In the genomic region with DNA sequence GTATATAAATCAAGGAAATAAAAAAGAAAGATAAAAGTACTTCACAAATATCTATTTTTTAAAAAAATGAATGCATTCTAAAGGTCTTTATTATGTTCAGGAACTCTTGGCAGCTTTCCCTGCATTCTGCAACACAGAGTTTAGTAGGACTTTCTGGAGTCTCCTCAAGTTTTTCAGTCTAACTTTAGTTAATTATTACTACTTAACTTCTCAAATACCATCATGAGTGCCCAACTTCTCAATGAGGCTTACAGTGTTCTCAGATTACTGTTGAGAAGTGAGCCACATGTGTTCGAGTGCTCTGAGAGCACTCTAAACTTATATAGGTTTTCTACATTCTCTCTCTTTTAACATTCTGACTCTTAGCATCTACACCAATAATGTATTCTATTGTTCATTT, we compare ENCODE assay signal across 29 cellular contexts.
"Had no signal": no experiment of that assay in that cellular context is flagged by ENCODE, and none has a peak within 500 bp of the region (broad histone marks: within the 10 kb centered on the region; RNA-seq: fewer than 3 reads in every experiment).

No MANE protein-coding gene starts in this region.

- ATAC-seq: foreskin keratinocyte; gastroesophageal sphincter; heart right ventricle; left ventricle myocardium superior; mucosa of descending colon; natural killer cell treated with Interleukin-12 subunit alpha and Interleukin-12 subunit beta and Interleukin-15 and Interleukin-18, amount 100 ng/mL, for 72 hours; pancreas; sciatic nerve; stimulated activated naive CD8-positive, alpha-beta T cell treated with anti-CD3 and anti-CD28 coated beads, Interleukin-15, amount 100 ng/mL, for 72 hours had no signal

- H3K36me3 ChIP-seq: esophagus muscularis mucosa, gastroesophageal sphincter, heart right ventricle, neutrophil, pancreas, right atrium auricular region, suprapubic skin, transverse colon, vagina had no signal

- FAIRE-seq: islet of Langerhans had no signal

- H3K4me1 ChIP-seq: esophagus muscularis mucosa, foreskin keratinocyte, gastroesophageal sphincter, heart right ventricle, pancreas, right atrium auricular region, suprapubic skin, transverse colon, vagina had no signal

- H3K4me3 ChIP-seq: dorsolateral prefrontal cortex, esophagus muscularis mucosa, gastroesophageal sphincter, heart right ventricle, lung, mucosa of descending colon, pancreas, right atrium auricular region, smooth muscle cell, suprapubic skin, transverse colon, vagina had no signal

- H3K9me3 ChIP-seq: esophagus muscularis mucosa, gastroesophageal sphincter, neutrophil, pancreas, right atrium auricular region, suprapubic skin, transverse colon, vagina had no signal

- H3K27ac ChIP-seq: dorsolateral prefrontal cortex, epithelial cell of prostate, esophagus muscularis mucosa, foreskin keratinocyte, gastroesophageal sphincter, heart right ventricle, neutrophil, pancreas, right atrium auricular region, suprapubic skin, transverse colon, vagina had no signal

- DNase-seq: dorsolateral prefrontal cortex; effector CD4-positive, alpha-beta T cell; foreskin keratinocyte; glutamatergic neuron; heart right ventricle; hippocampal formation; left ventricle myocardium superior; mucosa of descending colon; naive B cell; pancreas; stimulated activated CD4-positive, alpha-beta T cell treated with anti-CD3 and anti-CD28 coated beads, Interleukin-12 subunit alpha, Interleukin-12 subunit beta, amount 100 ng/mL, for 4 hours; stimulated activated CD4-positive, alpha-beta T cell treated with anti-CD3 and anti-CD28 coated beads, Interleukin-1b, Interleukin-23, amount 100 ng/mL, for 48 hours; stimulated activated CD4-positive, alpha-beta T cell treated with anti-CD3 and anti-CD28 coated beads, Interleukin-4, amount 100 ng/mL, for 1 hour; stimulated activated CD8-positive, alpha-beta memory T cell treated with anti-CD3 and anti-CD28 coated beads, Interleukin-4, amount 100 ng/mL, for 48 hours; stimulated activated naive CD4-positive, alpha-beta T cell; stimulated activated naive CD8-positive, alpha-beta T cell treated with anti-CD3 and anti-CD28 coated beads, Interleukin-15, amount 100 ng/mL, for 72 hours; transverse colon had no signal

- H3K27me3 ChIP-seq: dorsolateral prefrontal cortex, esophagus muscularis mucosa, foreskin keratinocyte, gastroesophageal sphincter, heart right ventricle, neutrophil, pancreas, right atrium auricular region, suprapubic skin, transverse colon, vagina had no signal
